17 cellular contexts compared by ENCODE assay signal in genomic region chr10:119347181-119347974, GRCh38.
"Had no signal": no experiment of that assay in that cellular context is flagged by ENCODE, and none has a peak within 500 bp of the region (broad histone marks: within the 10 kb centered on the region; RNA-seq: fewer than 3 reads in every experiment).

No MANE protein-coding gene starts in this region.

- H3K27ac Mint-ChIP-seq: activated CD4-positive, alpha-beta memory T cell treated with anti-CD3 and anti-CD28 coated beads, Interleukin-2, amount 10 ng/mL, durations not matched to agents 7 days and 5 days; activated CD8-positive, alpha-beta memory T cell treated with anti-CD3 and anti-CD28 coated beads, Interleukin-2, amount 10 ng/mL, durations not matched to agents 7 days and 5 days; activated naive CD8-positive, alpha-beta T cell; T-helper 2 cell treated with Interferon-gamma antibody and Interleukin-4, amounts not matched to agents 5 μg/mL and 100 μg/mL, for 36 hours; type B pancreatic cell had no signal

- H3K9me3 Mint-ChIP-seq: type B pancreatic cell had no signal

- H3K27me3 Mint-ChIP-seq: activated CD4-positive, alpha-beta memory T cell treated with anti-CD3 and anti-CD28 coated beads, Interleukin-2, amount 10 ng/mL, durations not matched to agents 7 days and 5 days; activated CD8-positive, alpha-beta memory T cell treated with anti-CD3 and anti-CD28 coated beads, Interleukin-2, amount 10 ng/mL, durations not matched to agents 7 days and 5 days; activated naive CD8-positive, alpha-beta T cell; central memory CD8-positive, alpha-beta T cell; type B pancreatic cell had no signal

- H3K9me3 ChIP-seq: body of pancreas, gastrocnemius medialis had no signal

- H3K4me3 ChIP-seq: body of pancreas, gastrocnemius medialis, heart right ventricle, stomach had no signal

- DNase-seq: activated CD4-positive, alpha-beta memory T cell treated with anti-CD3 and anti-CD28 coated beads, Interleukin-2, amount 10 ng/mL, durations not matched to agents 7 days and 5 days; activated CD8-positive, alpha-beta memory T cell treated with anti-CD3 and anti-CD28 coated beads, Interleukin-2, amount 10 ng/mL, durations not matched to agents 7 days and 5 days; amniotic stem cell; body of pancreas; cortex of kidney; gastrocnemius medialis; midbrain; nucleus accumbens; stimulated activated CD4-positive, alpha-beta T cell treated with anti-CD3 and anti-CD28 coated beads, Interleukin-2, amount 100 ng/mL, for 24 hours had no signal

- H3K4me3 Mint-ChIP-seq: activated CD4-positive, alpha-beta memory T cell treated with anti-CD3 and anti-CD28 coated beads, Interleukin-2, amount 10 ng/mL, durations not matched to agents 7 days and 5 days; activated CD8-positive, alpha-beta memory T cell treated with anti-CD3 and anti-CD28 coated beads, Interleukin-2, amount 10 ng/mL, durations not matched to agents 7 days and 5 days; activated naive CD8-positive, alpha-beta T cell; central memory CD8-positive, alpha-beta T cell; nephron; T-helper 2 cell treated with Interferon-gamma antibody and Interleukin-4, amounts not matched to agents 5 μg/mL and 100 μg/mL, for 36 hours; type B pancreatic cell had no signal

- H3K27ac ChIP-seq: body of pancreas had no signal

- H3K36me3 ChIP-seq: gastrocnemius medialis had no signal

- ATAC-seq: activated CD8-positive, alpha-beta memory T cell treated with anti-CD3 and anti-CD28 coated beads, Interleukin-2, amount 10 ng/mL, durations not matched to agents 7 days and 5 days; body of pancreas; esophagus mucosa; gastrocnemius medialis had no signal

- H3K27me3 ChIP-seq: body of pancreas, gastrocnemius medialis, heart right ventricle, stomach had no signal
